9 cellular contexts compared by ENCODE assay signal in the genomic region with DNA sequence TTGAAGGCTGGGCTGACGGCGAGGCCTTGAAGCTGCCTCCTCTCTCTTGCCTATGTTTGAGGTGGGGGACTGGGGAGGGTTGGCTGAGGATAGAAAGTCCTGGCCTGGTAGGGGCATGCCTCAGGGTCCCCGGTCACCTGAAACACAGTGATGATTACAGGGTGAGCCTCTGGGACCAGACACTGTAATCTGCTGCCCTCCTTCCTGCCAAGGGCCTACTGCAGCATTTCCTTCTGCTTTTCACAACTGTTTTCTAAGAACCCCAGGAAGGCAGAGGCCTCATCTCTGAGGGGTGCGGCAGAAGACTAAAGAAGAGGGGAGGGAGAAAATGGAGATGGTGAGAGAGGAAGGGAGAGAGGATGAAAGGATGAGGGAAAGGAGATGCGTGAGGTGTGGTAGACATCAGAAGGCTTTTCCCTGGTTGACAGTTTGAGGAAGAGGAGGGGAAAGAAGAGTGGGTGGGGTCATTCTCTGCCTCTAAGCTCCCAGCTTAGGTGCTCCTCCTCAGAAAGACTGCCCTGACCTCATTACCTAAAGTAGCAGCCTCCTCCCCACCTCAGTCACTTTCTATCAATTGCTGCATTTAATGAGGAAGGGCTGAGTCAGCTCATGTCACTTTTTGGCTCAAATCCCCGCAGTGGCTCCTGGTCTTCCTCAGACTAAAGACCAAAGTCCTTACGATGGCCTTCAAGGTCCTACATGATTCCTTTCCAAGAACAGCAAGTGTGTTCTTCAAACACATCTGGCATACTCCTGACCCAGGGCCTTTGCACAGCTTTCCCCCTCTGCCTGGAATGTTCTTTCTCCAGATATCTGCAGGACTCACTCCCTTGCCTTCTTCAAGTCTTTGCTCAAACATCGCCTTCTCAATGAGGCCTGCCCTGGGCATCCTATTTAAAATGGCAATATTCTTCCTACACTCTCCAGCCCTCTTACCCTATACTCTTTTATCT. TPM values are rescaled to one million over a fixed set of nuclear protein-coding genes. Genes with fewer than 3 reads are reported as not detected.
A peak's percentile ranks its signal among the peaks of the same experiment; 100 is the strongest.
DNase-seq lines count a peak whose midpoint lies in the region; ATAC-seq and TF ChIP-seq lines count a peak whose summit lies in the region.
"Had no signal": no experiment of that assay in that cellular context is flagged by ENCODE, and none has a peak within 500 bp of the region (broad histone marks: within the 10 kb centered on the region; RNA-seq: fewer than 3 reads in every experiment).

No MANE protein-coding gene starts in this region.

- no peak for ATAC-seq in Panc1

- WGBS in esophagus squamous epithelium, 2 donors, result 64 to 74% methylated on average over 5 to 8 of the region's 8 CpGs

- no peaks in the 10 kb centered on the region for H3K27me3 ChIP-seq in breast epithelium
- no peaks in the 10 kb centered on the region for H3K27me3 ChIP-seq in Panc1 (ENCODE audit: control insufficient read depth, insufficient read depth, low read length)
- H3K27me3 ChIP-seq in esophagus squamous epithelium, result no peaks in the 10 kb centered on the region
- no peaks in the 10 kb centered on the region for H3K27me3 ChIP-seq in subcutaneous abdominal adipose tissue (ENCODE audit: control insufficient read depth in 5 of 5, insufficient read depth in 4 of 5, low read length in 5 of 5)
- no peaks in the 10 kb centered on the region for H3K27me3 ChIP-seq in dorsolateral prefrontal cortex

- H3K4me3 Mint-ChIP-seq in MCF 10A (ENCODE audit: unreplicated experiment) (no peak overlapping the region), chondrocyte (ENCODE audit: unreplicated experiment) (no peak overlapping the region)

- in situ Hi-C loops in Panc1 (cut with HindIII; ENCODE audit: low pct_unique_long_range_greater_than_20kb, low sequenced_read_pairs), result no loop called here

- H3K27me3 Mint-ChIP-seq in MCF 10A (ENCODE audit: insufficient read depth, unreplicated experiment) (no peaks in the 10 kb centered on the region), chondrocyte (ENCODE audit: low read depth) (peaks cover 4% of the 10 kb centered on the region)

- no peak overlapping the region for H3K27ac Mint-ChIP-seq in MCF 10A (ENCODE audit: low read depth, unreplicated experiment)
- H3K27ac Mint-ChIP-seq in chondrocyte (ENCODE audit: unreplicated experiment), result no peak overlapping the region

- no TSS peak for BruUV-seq in MCF 10A (replicated peaks; lab: Mats Ljungman, UMichigan)
- BruUV-seq in Panc1 (replicated peaks; lab: Mats Ljungman, UMichigan), result no TSS peak

- TF ChIP-seq CTCF in breast epithelium (IDR thresholded peaks at IDR 0.05), result no peak
- no peak for TF ChIP-seq CTCF in MCF 10A (IDR thresholded peaks at IDR 0.05; ENCODE audit: unreplicated experiment)
- TF ChIP-seq CTCF in Panc1 (IDR thresholded peaks at IDR 0.05), result no peak
- no peak for TF ChIP-seq CTCF in esophagus squamous epithelium (IDR thresholded peaks at IDR 0.05)
- TF ChIP-seq CTCF in chondrocyte (IDR thresholded peaks at IDR 0.05), result no peak
- no peak for TF ChIP-seq CTCF in dorsolateral prefrontal cortex (IDR thresholded peaks at IDR 0.05 in 54 of 56, conservative IDR thresholded peaks at IDR 0.05 in 2 of 56; ENCODE audit: low read depth in 1 of 56, partially characterized antibody in 56 of 56)

- H3K9me3 Mint-ChIP-seq in MCF 10A (ENCODE audit: unreplicated experiment), result no peaks in the 10 kb centered on the region
- no peaks in the 10 kb centered on the region for H3K9me3 Mint-ChIP-seq in chondrocyte (ENCODE audit: low read depth)

- H3K36me3 ChIP-seq in breast epithelium (no peaks in the 10 kb centered on the region), Panc1 (ENCODE audit: control insufficient read depth, insufficient read depth, low read length) (no peaks in the 10 kb centered on the region), esophagus squamous epithelium (no peaks in the 10 kb centered on the region), subcutaneous abdominal adipose tissue (ENCODE audit: control insufficient read depth in 5 of 5, insufficient read depth in 5 of 5, low read length in 5 of 5) (no peaks in the 10 kb centered on the region)

- H3K4me1 ChIP-seq in breast epithelium (peaks cover 0 to 5% of the 10 kb centered on the region in 2 donors), Panc1 (ENCODE audit: control insufficient read depth, insufficient read depth, low read length) (peaks cover 11% of the 10 kb centered on the region), esophagus squamous epithelium (peaks cover 15 to 64% (median 18%) of the 10 kb centered on the region in 3 donors), subcutaneous abdominal adipose tissue (ENCODE audit: control insufficient read depth in 5 of 5, insufficient read depth in 5 of 5, low read length in 5 of 5) (peaks cover 2 to 78% (median 57%) of the 10 kb centered on the region in 5 donors)

- CTCF ChIA-PET in MCF 10A (lab: Yijun Ruan, JAX), result interaction anchor here (0.6 to 0.9 kb wide), 4 partner anchors 13 to 79 kb away, joined by 3 read pairs; no protein-coding TSS in a partner anchor
- CTCF ChIA-PET in Panc1 (lab: Charles Lee), result no interaction called here

- H3K9me3 ChIP-seq in breast epithelium, result no peaks in the 10 kb centered on the region
- no peaks in the 10 kb centered on the region for H3K9me3 ChIP-seq in Panc1 (ENCODE audit: control insufficient read depth, insufficient read depth, low read depth, low read length)
- no peaks in the 10 kb centered on the region for H3K9me3 ChIP-seq in esophagus squamous epithelium
- no peaks in the 10 kb centered on the region for H3K9me3 ChIP-seq in subcutaneous abdominal adipose tissue (ENCODE audit: control insufficient read depth in 5 of 5, low read length in 5 of 5)

- H3K4me3 ChIP-seq in breast epithelium, result no peak overlapping the region
- H3K4me3 ChIP-seq in Panc1 (ENCODE audit: low read depth in 2 of 2, low read length in 2 of 2), result no peak overlapping the region
- no peak overlapping the region for H3K4me3 ChIP-seq in esophagus squamous epithelium
- H3K4me3 ChIP-seq in subcutaneous abdominal adipose tissue (ENCODE audit: low read depth in 1 of 5, low read length in 5 of 5), result no peak overlapping the region
- no peak overlapping the region for H3K4me3 ChIP-seq in dorsolateral prefrontal cortex

- H3K36me3 Mint-ChIP-seq in MCF 10A (ENCODE audit: insufficient read depth, unreplicated experiment) (no peaks in the 10 kb centered on the region), chondrocyte (ENCODE audit: low read depth) (no peaks in the 10 kb centered on the region)

- DNase-seq in breast epithelium (ENCODE audit: low spot score in 2 of 2), result no peak
- DNase-seq in MCF 10A (ENCODE audit: unreplicated experiment), result no peak
- no peak for DNase-seq in Panc1 (ENCODE audit: low read depth, low spot score)
- no peak for DNase-seq in esophagus squamous epithelium (lab: John Stamatoyannopoulos, UW)
- no peak for DNase-seq in chondrocyte (ENCODE audit: low spot score)
- no peak for DNase-seq in dorsolateral prefrontal cortex
- DNase-seq in activated naive CD4-positive, alpha-beta T cell treated with Interleukin-2 at 50 U/mL for 16 hours, result no peak
- DNase-seq: NCI-H1436 had no signal

- H3K27ac ChIP-seq in breast epithelium (peak overlapping the region; percentile 77 to 89), Panc1 (ENCODE audit: low read length) (peak overlapping the region; percentile 9; the same call in 1 of the 2 replicates), esophagus squamous epithelium (peak overlapping the region; percentile 38 to 80 (median 65)), subcutaneous abdominal adipose tissue (ENCODE audit: low read depth, low read length) (peak overlapping the region; percentile 63), dorsolateral prefrontal cortex (peak overlapping the region in 1 of 59 donors; percentile 22)

- H3K4me1 Mint-ChIP-seq in MCF 10A (ENCODE audit: insufficient read depth, unreplicated experiment), result peaks cover 39% of the 10 kb centered on the region
- peaks cover 6% of the 10 kb centered on the region for H3K4me1 Mint-ChIP-seq in chondrocyte (ENCODE audit: low read depth)

- POLR2A ChIA-PET in MCF 10A (lab: Yijun Ruan, JAX) (interaction anchor here (1.1 kb wide), 1 partner anchor 15 kb away, joined by 5 read pairs; no protein-coding TSS in a partner anchor), Panc1 (lab: Charles Lee) (no interaction called here)

- TF ChIP-seq POLR2A in breast epithelium (IDR thresholded peaks at IDR 0.05) (no peak), esophagus squamous epithelium (IDR thresholded peaks at IDR 0.05) (no peak)

- peak overlapping the region in 1 of 5 donors; percentile 6 for H3K9ac ChIP-seq in subcutaneous abdominal adipose tissue (ENCODE audit: low read length in 5 of 5)

- intact Hi-C loops in breast epithelium (cut with DNase I; ENCODE audit: low total_unique reads), result no loop called here
- intact Hi-C loops in MCF 10A (cut with micrococcal nuclease), result no loop called here
- intact Hi-C loops in Panc1 (cut with micrococcal nuclease; ENCODE audit: unreplicated experiment), result no loop called here
- intact Hi-C loops in esophagus squamous epithelium (cut with DNase I), result no loop called here
- intact Hi-C loops in dorsolateral prefrontal cortex (cut with DNase I), result no loop called here

RNA-seq across cellular contexts. Expression of gene VEGFA, which starts 29.9 kb away (rescaled TPM):
- total RNA-seq in breast epithelium (100 to 1,000 TPM; 123 to 230 (median 132) TPM), MCF 10A (2022) (265 and 366 TPM in 2 replicates), Panc1 (2021; ENCODE audit: unreplicated experiment) (98.7 TPM), esophagus squamous epithelium (100 to 1,000 TPM in 2 of 4 donors, 10 to 100 TPM in 2; 28.0 to 107 (median 80.8) TPM), chondrocyte (24.8 to 139 TPM (median 137 TPM) in 3 replicates), dorsolateral prefrontal cortex (100 to 1,000 TPM in 20 of 120 experiments, 10 to 100 TPM in 100; 19.7 to 440 (median 56.8) TPM)
- polyA plus RNA-seq in Panc1 (2012; ENCODE audit: insufficient read length), result 118 TPM
